ENCODE assay signal across 1 cellular context in genomic region chr20:34877002-34877264, GRCh38.
TF ChIP-seq lines count a peak whose summit lies in the region.

No MANE protein-coding gene starts in this region.

TF ChIP-seq in A549, 52 proteins besides CTCF, POLR2A, EP300 and RAD21 (continued from another document):
- TF ChIP-seq, protein P1, sequence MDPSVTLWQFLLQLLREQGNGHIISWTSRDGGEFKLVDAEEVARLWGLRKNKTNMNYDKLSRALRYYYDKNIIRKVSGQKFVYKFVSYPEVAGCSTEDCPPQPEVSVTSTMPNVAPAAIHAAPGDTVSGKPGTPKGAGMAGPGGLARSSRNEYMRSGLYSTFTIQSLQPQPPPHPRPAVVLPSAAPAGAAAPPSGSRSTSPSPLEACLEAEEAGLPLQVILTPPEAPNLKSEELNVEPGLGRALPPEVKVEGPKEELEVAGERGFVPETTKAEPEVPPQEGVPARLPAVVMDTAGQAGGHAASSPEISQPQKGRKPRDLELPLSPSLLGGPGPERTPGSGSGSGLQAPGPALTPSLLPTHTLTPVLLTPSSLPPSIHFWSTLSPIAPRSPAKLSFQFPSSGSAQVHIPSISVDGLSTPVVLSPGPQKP (IDR thresholded peaks at IDR 0.05; ENCODE audit: low read depth, low read length) = no peak
- TF ChIP-seq, protein P2, sequence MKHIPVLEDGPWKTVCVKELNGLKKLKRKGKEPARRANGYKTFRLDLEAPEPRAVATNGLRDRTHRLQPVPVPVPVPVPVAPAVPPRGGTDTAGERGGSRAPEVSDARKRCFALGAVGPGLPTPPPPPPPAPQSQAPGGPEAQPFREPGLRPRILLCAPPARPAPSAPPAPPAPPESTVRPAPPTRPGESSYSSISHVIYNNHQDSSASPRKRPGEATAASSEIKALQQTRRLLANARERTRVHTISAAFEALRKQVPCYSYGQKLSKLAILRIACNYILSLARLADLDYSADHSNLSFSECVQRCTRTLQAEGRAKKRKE (CRISPR knock-in tag; IDR thresholded peaks at IDR 0.05; ENCODE audit: low read depth) = no peak
- TF ChIP-seq MAX (IDR thresholded peaks at IDR 0.05) (no peak), HEYL (CRISPR knock-in tag; IDR thresholded peaks at IDR 0.05) (no peak), EHMT2 (IDR thresholded peaks at IDR 0.05; ENCODE audit: low read depth) (no peak), MYC (IDR thresholded peaks at IDR 0.05; ENCODE audit: borderline replicate concordance, low read length) (no peak), PHF8 (IDR thresholded peaks at IDR 0.05; ENCODE audit: borderline replicate concordance, low read depth) (no peak), POLR2AphosphoS2 (conservative IDR thresholded peaks at IDR 0.05; ENCODE audit: low read length) (no peak), NPAS2 (CRISPR knock-in tag; IDR thresholded peaks at IDR 0.05; ENCODE audit: borderline replicate concordance) (no peak), CEBPB (IDR thresholded peaks at IDR 0.05) (no peak), EHF (CRISPR knock-in tag; IDR thresholded peaks at IDR 0.05) (no peak), RNF2 (IDR thresholded peaks at IDR 0.05; ENCODE audit: borderline replicate concordance, low read depth) (no peak), MAZ (IDR thresholded peaks at IDR 0.05; ENCODE audit: borderline replicate concordance, low read depth, low read length) (no peak)
- TF ChIP-seq, protein P3, sequence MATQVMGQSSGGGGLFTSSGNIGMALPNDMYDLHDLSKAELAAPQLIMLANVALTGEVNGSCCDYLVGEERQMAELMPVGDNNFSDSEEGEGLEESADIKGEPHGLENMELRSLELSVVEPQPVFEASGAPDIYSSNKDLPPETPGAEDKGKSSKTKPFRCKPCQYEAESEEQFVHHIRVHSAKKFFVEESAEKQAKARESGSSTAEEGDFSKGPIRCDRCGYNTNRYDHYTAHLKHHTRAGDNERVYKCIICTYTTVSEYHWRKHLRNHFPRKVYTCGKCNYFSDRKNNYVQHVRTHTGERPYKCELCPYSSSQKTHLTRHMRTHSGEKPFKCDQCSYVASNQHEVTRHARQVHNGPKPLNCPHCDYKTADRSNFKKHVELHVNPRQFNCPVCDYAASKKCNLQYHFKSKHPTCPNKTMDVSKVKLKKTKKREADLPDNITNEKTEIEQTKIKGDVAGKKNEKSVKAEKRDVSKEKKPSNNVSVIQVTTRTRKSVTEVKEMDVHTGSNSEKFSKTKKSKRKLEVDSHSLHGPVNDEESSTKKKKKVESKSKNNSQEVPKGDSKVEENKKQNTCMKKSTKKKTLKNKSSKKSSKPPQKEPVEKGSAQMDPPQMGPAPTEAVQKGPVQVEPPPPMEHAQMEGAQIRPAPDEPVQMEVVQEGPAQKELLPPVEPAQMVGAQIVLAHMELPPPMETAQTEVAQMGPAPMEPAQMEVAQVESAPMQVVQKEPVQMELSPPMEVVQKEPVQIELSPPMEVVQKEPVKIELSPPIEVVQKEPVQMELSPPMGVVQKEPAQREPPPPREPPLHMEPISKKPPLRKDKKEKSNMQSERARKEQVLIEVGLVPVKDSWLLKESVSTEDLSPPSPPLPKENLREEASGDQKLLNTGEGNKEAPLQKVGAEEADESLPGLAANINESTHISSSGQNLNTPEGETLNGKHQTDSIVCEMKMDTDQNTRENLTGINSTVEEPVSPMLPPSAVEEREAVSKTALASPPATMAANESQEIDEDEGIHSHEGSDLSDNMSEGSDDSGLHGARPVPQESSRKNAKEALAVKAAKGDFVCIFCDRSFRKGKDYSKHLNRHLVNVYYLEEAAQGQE (IDR thresholded peaks at IDR 0.05) = no peak
- TF ChIP-seq, protein P4, sequence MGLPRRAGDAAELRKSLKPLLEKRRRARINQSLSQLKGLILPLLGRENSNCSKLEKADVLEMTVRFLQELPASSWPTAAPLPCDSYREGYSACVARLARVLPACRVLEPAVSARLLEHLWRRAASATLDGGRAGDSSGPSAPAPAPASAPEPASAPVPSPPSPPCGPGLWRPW (IDR thresholded peaks at IDR 0.05) = no peak
